13 cellular contexts compared by ENCODE assay signal in the genomic region with DNA sequence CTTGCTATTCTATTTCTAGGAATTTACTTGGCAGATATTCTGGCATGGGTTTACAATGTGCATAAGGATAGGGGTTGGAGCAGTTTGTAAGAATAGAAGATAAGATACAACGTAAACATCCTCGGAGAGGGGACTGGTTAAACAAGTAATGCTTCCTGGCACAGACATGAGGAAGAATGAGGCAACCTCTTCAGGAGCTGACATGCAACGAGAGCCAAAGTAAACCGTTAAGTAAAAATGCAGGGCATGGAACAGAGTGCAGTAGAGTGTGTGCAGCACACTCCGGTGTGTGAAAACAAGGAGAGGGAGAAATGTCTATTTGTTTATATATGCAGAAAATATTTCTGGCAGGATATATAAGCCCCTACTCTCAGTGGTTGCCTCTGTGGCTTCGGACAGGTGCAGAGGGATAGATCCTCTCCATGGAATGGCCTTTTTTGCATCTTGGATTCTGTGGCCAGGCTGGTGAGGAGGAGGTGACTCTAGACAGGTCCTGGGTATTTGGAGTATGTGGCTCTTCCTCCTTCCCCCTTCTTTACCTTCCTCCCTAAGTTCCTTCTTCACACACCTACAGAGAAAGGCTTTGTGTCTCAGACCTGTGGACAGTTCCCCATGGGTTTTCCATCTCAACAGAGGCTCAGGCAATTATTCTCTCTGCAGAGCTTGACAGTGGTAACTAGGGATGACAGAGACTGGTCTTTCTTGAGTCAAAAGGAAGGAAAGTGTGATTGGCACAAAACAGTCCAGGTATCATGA. TPM values are rescaled to one million over a fixed set of nuclear protein-coding genes. Genes with fewer than 3 reads are reported as not detected.
DNase-seq lines count a peak whose midpoint lies in the region; TF ChIP-seq lines count a peak whose summit lies in the region.
"Had no signal": no experiment of that assay in that cellular context is flagged by ENCODE, and none has a peak within 500 bp of the region (broad histone marks: within the 10 kb centered on the region; RNA-seq: fewer than 3 reads in every experiment).

No MANE protein-coding gene starts in this region.

- H3K36me3 ChIP-seq in liver (ENCODE audit: control insufficient read depth in 4 of 4, insufficient read depth in 3 of 4, low read depth in 1 of 4, low read length in 3 of 4): no peaks in the 10 kb centered on the region
- H3K36me3 ChIP-seq: cardiac muscle cell had no signal

- H3K27me3 ChIP-seq in AG04450 (ENCODE audit: control insufficient read depth, insufficient read depth, low read length): no peaks in the 10 kb centered on the region
- H3K27me3 ChIP-seq in liver (ENCODE audit: control insufficient read depth in 4 of 4, insufficient read depth in 4 of 4, low read length in 3 of 4): no peaks in the 10 kb centered on the region
- H3K27me3 ChIP-seq: cardiac muscle cell, stomach had no signal

- CTCF ChIA-PET in AG04450 (lab: Charles Lee): interaction anchor here (0.5 to 1.7 kb wide), 6 partner anchors 30 to 190 kb away, joined by 3 to 5 read pairs (median 4); no protein-coding TSS in a partner anchor

- no peaks in the 10 kb centered on the region for H3K9me3 ChIP-seq in AG04450 (ENCODE audit: control insufficient read depth, insufficient read depth, low read length)
- H3K9me3 ChIP-seq in liver (ENCODE audit: control insufficient read depth in 4 of 4, low read length in 3 of 4): no peaks in the 10 kb centered on the region
- H3K9me3 ChIP-seq: stomach had no signal

- H3K4me3 ChIP-seq in AG04450 (ENCODE audit: low read depth, low read length): no peak overlapping the region
- no peak overlapping the region for H3K4me3 ChIP-seq in liver (ENCODE audit: low read depth in 1 of 3, low read length in 3 of 3)
- H3K4me3 ChIP-seq: cardiac muscle cell, stomach had no signal

- H3K27ac Mint-ChIP-seq in IgD-negative memory B cell: peak overlapping the region in 2 of 3 donors; percentile 66 to 67
- H3K27ac Mint-ChIP-seq in osteocyte (ENCODE audit: unreplicated experiment): no peak overlapping the region

- H3K4me1 ChIP-seq in liver (ENCODE audit: control insufficient read depth in 4 of 4, insufficient read depth in 4 of 4, low read length in 3 of 4): peaks cover 8 to 19% (median 15%) of the 10 kb centered on the region in 4 donors

- H3K36me3 Mint-ChIP-seq in IgD-negative memory B cell: peaks cover 3% of the 10 kb centered on the region
- peaks cover 2% of the 10 kb centered on the region for H3K36me3 Mint-ChIP-seq in osteocyte (ENCODE audit: unreplicated experiment)
- H3K36me3 Mint-ChIP-seq: CD4-positive, CD25-positive, alpha-beta regulatory T cell had no signal

- H3K27ac ChIP-seq in AG04450 (ENCODE audit: low read depth, low read length): peak overlapping the region; percentile 21
- peak overlapping the region in 1 of 2 donors; percentile 41 for H3K27ac ChIP-seq in liver (ENCODE audit: low read depth in 1 of 2, low read length in 2 of 2)
- H3K27ac ChIP-seq: cardiac muscle cell had no signal

- no peak overlapping the region for H3K9ac ChIP-seq in liver (ENCODE audit: low read depth in 1 of 2, low read length in 2 of 2)

- peak in 1 of 2 donors; percentile 26 for TF ChIP-seq RAD21 in liver (IDR thresholded peaks at IDR 0.05)

- 12% methylated on average over 6 of the region's 6 CpGs for WGBS in liver

- H3K4me1 Mint-ChIP-seq in IgD-negative memory B cell (peaks cover 20 to 38% (median 28%) of the 10 kb centered on the region in 3 donors), osteocyte (ENCODE audit: unreplicated experiment) (peaks cover 14% of the 10 kb centered on the region)

- POLR2A ChIA-PET in AG04450 (lab: Yijun Ruan, JAX): interaction anchor here (0.7 to 0.9 kb wide), 2 partner anchors 10 kb away, joined by 3 read pairs; no protein-coding TSS in a partner anchor

- in situ Hi-C loops in T47D (cut with HindIII; ENCODE audit: low pct_unique_long_range_greater_than_20kb, low sequenced_read_pairs): no loop called here

- peaks cover 0 to under 1% (median 0%) of the 10 kb centered on the region in 3 donors for H3K9me3 Mint-ChIP-seq in IgD-negative memory B cell
- no peaks in the 10 kb centered on the region for H3K9me3 Mint-ChIP-seq in osteocyte (ENCODE audit: unreplicated experiment)
- H3K9me3 Mint-ChIP-seq: CD4-positive, CD25-positive, alpha-beta regulatory T cell had no signal

- H3K27me3 Mint-ChIP-seq in IgD-negative memory B cell (no peaks in the 10 kb centered on the region), osteocyte (ENCODE audit: unreplicated experiment) (no peaks in the 10 kb centered on the region)
- H3K27me3 Mint-ChIP-seq: CD4-positive, CD25-positive, alpha-beta regulatory T cell had no signal

- DNase-seq in AG04450 (ENCODE audit: low read depth, low spot score) (peak; percentile 67), T47D (ENCODE audit: low read depth in 1 of 2, low spot score in 1 of 2) (peak; percentile 70 to 94), osteocyte (ENCODE audit: extremely low spot score, unreplicated experiment) (no peak), middle frontal gyrus (ENCODE audit: extremely low spot score, low spot score) (no peak), NCI-H187 (lab: John Stamatoyannopoulos, UW) (no peak)
- DNase-seq in activated CD8-positive, alpha-beta memory T cell treated with anti-CD3 and anti-CD28 coated beads, Interleukin-2, amount 50 U/mL, for 4 hours: no peak
- DNase-seq: CD4-positive, CD25-positive, alpha-beta regulatory T cell; stomach had no signal

- H3K4me3 Mint-ChIP-seq in IgD-negative memory B cell: peak overlapping the region in 1 of 4 donors; percentile 25
- no peak overlapping the region for H3K4me3 Mint-ChIP-seq in osteocyte (ENCODE audit: unreplicated experiment)

- no peak for TF ChIP-seq CTCF in AG04450 (IDR thresholded peaks at IDR 0.05; ENCODE audit: low read depth, low read length)
- TF ChIP-seq CTCF in liver (IDR thresholded peaks at IDR 0.05; ENCODE audit: low read depth, low read length, missing input control): no peak
- TF ChIP-seq CTCF in osteocyte (IDR thresholded peaks at IDR 0.05): no peak

TF ChIP-seq in liver, 16 proteins besides CTCF, POLR2A, EP300 and RAD21 (continues in another document):
- TF ChIP-seq RXRA (IDR thresholded peaks at IDR 0.05) (peak in 1 of 2 donors; percentile 69), EGR1 (IDR thresholded peaks at IDR 0.05; ENCODE audit: low read depth in 2 of 2) (no peak), YY1 (IDR thresholded peaks at IDR 0.05) (peak; percentile 63), HNF4G (IDR thresholded peaks at IDR 0.05) (peak; percentile 13), HNF4A (conservative IDR thresholded peaks at IDR 0.05) (peak; percentile 52 to 82), ATF3 (IDR thresholded peaks at IDR 0.05) (peak; percentile 70), JUND (IDR thresholded peaks at IDR 0.05) (peak; percentile 30 to 73), SP1 (IDR thresholded peaks at IDR 0.05) (peak; percentile 67)
- TF ChIP-seq, protein P1, sequence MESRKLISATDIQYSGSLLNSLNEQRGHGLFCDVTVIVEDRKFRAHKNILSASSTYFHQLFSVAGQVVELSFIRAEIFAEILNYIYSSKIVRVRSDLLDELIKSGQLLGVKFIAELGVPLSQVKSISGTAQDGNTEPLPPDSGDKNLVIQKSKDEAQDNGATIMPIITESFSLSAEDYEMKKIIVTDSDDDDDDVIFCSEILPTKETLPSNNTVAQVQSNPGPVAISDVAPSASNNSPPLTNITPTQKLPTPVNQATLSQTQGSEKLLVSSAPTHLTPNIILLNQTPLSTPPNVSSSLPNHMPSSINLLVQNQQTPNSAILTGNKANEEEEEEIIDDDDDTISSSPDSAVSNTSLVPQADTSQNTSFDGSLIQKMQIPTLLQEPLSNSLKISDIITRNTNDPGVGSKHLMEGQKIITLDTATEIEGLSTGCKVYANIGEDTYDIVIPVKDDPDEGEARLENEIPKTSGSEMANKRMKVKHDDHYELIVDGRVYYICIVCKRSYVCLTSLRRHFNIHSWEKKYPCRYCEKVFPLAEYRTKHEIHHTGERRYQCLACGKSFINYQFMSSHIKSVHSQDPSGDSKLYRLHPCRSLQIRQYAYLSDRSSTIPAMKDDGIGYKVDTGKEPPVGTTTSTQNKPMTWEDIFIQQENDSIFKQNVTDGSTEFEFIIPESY (IDR thresholded peaks at IDR 0.05): no peak
- TF ChIP-seq, protein P2, sequence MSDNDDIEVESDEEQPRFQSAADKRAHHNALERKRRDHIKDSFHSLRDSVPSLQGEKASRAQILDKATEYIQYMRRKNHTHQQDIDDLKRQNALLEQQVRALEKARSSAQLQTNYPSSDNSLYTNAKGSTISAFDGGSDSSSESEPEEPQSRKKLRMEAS (IDR thresholded peaks at IDR 0.05): no peak

RNA-seq across cellular contexts. Expression of gene RAB36, which starts 2.5 kb away (rescaled TPM):
- polyA plus RNA-seq in AG04450 (2011; rRNA removed) (2.6 and 3.5 TPM in 2 replicates), IgD-negative memory B cell (1.8 TPM), liver (under 1 TPM; 0.22 to 0.56 TPM)
- 5.6 and 5.8 TPM in 2 replicates for polyA minus RNA-seq in AG04450 (2011; rRNA and poly(A)+ RNA removed)
- total RNA-seq in liver (under 1 TPM; 0.33 to 0.42 TPM), osteocyte (3.8 and 4.8 TPM in 2 replicates)

RNA-seq across cellular contexts. Expression of gene RSPH14, which starts 6.0 kb away (rescaled TPM):
- polyA plus RNA-seq in AG04450 (2011; rRNA removed): 0.21 TPM in 1 of 2 replicates, not detected in the other
- polyA minus RNA-seq in AG04450 (2011; rRNA and poly(A)+ RNA removed): not detected in 2 replicates
- 0.39 TPM for polyA plus RNA-seq in IgD-negative memory B cell
- total RNA-seq in liver: under 1 TPM in 1 of 2 donors, not detected in 1; 0.09 TPM
- not detected for polyA plus RNA-seq in liver
- total RNA-seq in osteocyte: not detected in 2 replicates
- total RNA-seq: activated CD8-positive, alpha-beta memory T cell treated with anti-CD3 and anti-CD28 coated beads for 36 hours; CD4-positive, CD25-positive, alpha-beta regulatory T cell; NCI-H460; stomach had no signal

RNA-seq across cellular contexts. Expression of gene BCR, which starts 32.5 kb away (rescaled TPM):
- polyA plus RNA-seq in AG04450 (2011; rRNA removed) (21.4 and 30.8 TPM in 2 replicates), IgD-negative memory B cell (5.9 TPM), liver (10 to 100 TPM in 1 of 2 donors, 1 to 10 TPM in 1; 7.4 to 20.2 TPM)
- polyA minus RNA-seq in AG04450 (2011; rRNA and poly(A)+ RNA removed): 65.2 and 111 TPM in 2 replicates
- total RNA-seq in liver (10 to 100 TPM; 16.4 to 35.6 TPM), osteocyte (35.3 and 45.1 TPM in 2 replicates)

Comparison
In these comparisons a context has a peak if more than half of its experiments do, and no peak if none do; other contexts are left out.
1. DNase-seq: peak in AG04450 (single experiment) and T47D (2 of 2); none in osteocyte (single experiment), activated CD8-positive, alpha-beta memory T cell treated with anti-CD3 and anti-CD28 coated beads, Interleukin-2, amount 50 U/mL, for 4 hours (single experiment), middle frontal gyrus (single experiment) and NCI-H187 (0 of 2).